In genomic region chr17:51045616-51046526, GRCh38 we compare ENCODE assay signal across 8 cellular contexts.
DNase-seq lines count a peak whose midpoint lies in the region; TF ChIP-seq lines count a peak whose summit lies in the region.

No MANE protein-coding gene starts in this region.

- TF ChIP-seq POLR2A in esophagus muscularis mucosa (IDR thresholded peaks at IDR 0.05; ENCODE audit: low read depth) = no peak

- H3K4me3 ChIP-seq in esophagus muscularis mucosa (peak overlapping the region; percentile 30 to 38 (median 32)), parathyroid adenoma (ENCODE audit: low read depth, low read length) (no peak overlapping the region)

- H3K27ac ChIP-seq in esophagus muscularis mucosa (replicated peaks in 1 of 4) (peak overlapping the region in 2 of 4 donors; percentile 37 to 49), parathyroid adenoma (peak overlapping the region; percentile 63), RWPE1 (no peak overlapping the region)

- no peak overlapping the region for H3K9ac ChIP-seq in parathyroid adenoma

- H3K27me3 ChIP-seq in esophagus muscularis mucosa (no peaks in the 10 kb centered on the region), parathyroid adenoma (ENCODE audit: control insufficient read depth, insufficient read depth, low read length) (no peaks in the 10 kb centered on the region)

- 51% methylated on average over 5 of the region's 5 CpGs for WGBS in esophagus muscularis mucosa

- intact Hi-C loops in esophagus muscularis mucosa (cut with DNase I) = no loop called here
- intact Hi-C loops in head of caudate nucleus (cut with DNase I) = no loop called here

- CTCF ChIA-PET in RWPE1 (lab: Yijun Ruan, JAX) (interaction anchor here (0.6 to 2.7 kb wide), 3 partner anchors 11 to 1680 kb away, joined by 3 to 13 read pairs (median 3); no protein-coding TSS in a partner anchor), GM10248 (lab: Yijun Ruan, JAX) (interaction anchor here (0.6 to 3.7 kb wide), 11 partner anchors 11 to 218 kb away, joined by 3 to 22 read pairs (median 4); partner anchors contain the start of genes NME1 and TOB1)

- POLR2A ChIA-PET in RWPE1 (lab: Yijun Ruan, JAX; ENCODE audit: low non-redundant PET) = no interaction called here
- POLR2A ChIA-PET in GM10248 (lab: Yijun Ruan, JAX) = no interaction called here

- peak overlapping the region; percentile 32 for H3K4me2 ChIP-seq in parathyroid adenoma (ENCODE audit: low read length)

- peak overlapping the region; percentile 59 for H2AFZ ChIP-seq in parathyroid adenoma

- H3K36me3 ChIP-seq in esophagus muscularis mucosa = no peaks in the 10 kb centered on the region
- no peaks in the 10 kb centered on the region for H3K36me3 ChIP-seq in parathyroid adenoma (ENCODE audit: control insufficient read depth, insufficient read depth, low read length)

- TF ChIP-seq CTCF in esophagus muscularis mucosa (IDR thresholded peaks at IDR 0.05) (no peak), parathyroid adenoma (IDR thresholded peaks at IDR 0.05) (no peak), RWPE1 (conservative IDR thresholded peaks at IDR 0.05; ENCODE audit: low read depth) (no peak), GM10248 (IDR thresholded peaks at IDR 0.05; ENCODE audit: control extremely low read depth, extremely low read depth, low read depth, missing control alignments) (no peak)

- TF ChIP-seq EP300 in esophagus muscularis mucosa (IDR thresholded peaks at IDR 0.05) = no peak

- DNase-seq in COR-L47 (lab: John Stamatoyannopoulos, UW) (peak; percentile 7), NCI-H2227 treated with DMSO at 0.1 percent for 48 hours (lab: John Stamatoyannopoulos, UW) (peak; percentile 28), esophagus muscularis mucosa (ENCODE audit: extremely low spot score) (no peak), RWPE1 (ENCODE audit: low spot score) (no peak), GM10248 (ENCODE audit: extremely low spot score) (no peak), head of caudate nucleus (no peak), DMS114 treated with DMSO at 0.1 percent for 48 hours (lab: John Stamatoyannopoulos, UW; ENCODE audit: unreplicated experiment) (no peak)

- peaks cover 6% of the 10 kb centered on the region for H3K79me2 ChIP-seq in parathyroid adenoma

- peaks cover 0 to 40% (median 27%) of the 10 kb centered on the region in 4 donors for H3K4me1 ChIP-seq in esophagus muscularis mucosa
- no peaks in the 10 kb centered on the region for H3K4me1 ChIP-seq in parathyroid adenoma

- H3K9me3 ChIP-seq in esophagus muscularis mucosa (no peaks in the 10 kb centered on the region), parathyroid adenoma (ENCODE audit: control insufficient read depth, low read length) (no peaks in the 10 kb centered on the region)

Comparison
In these comparisons a context has a peak if more than half of its experiments do, and no peak if none do; other contexts are left out.
1. DNase-seq: peak in COR-L47 (single experiment) and NCI-H2227 treated with DMSO at 0.1 percent for 48 hours (single experiment); none in esophagus muscularis mucosa (single experiment), RWPE1 (single experiment), GM10248 (single experiment), head of caudate nucleus (0 of 42) and DMS114 treated with DMSO at 0.1 percent for 48 hours (single experiment).